In the genomic region with DNA sequence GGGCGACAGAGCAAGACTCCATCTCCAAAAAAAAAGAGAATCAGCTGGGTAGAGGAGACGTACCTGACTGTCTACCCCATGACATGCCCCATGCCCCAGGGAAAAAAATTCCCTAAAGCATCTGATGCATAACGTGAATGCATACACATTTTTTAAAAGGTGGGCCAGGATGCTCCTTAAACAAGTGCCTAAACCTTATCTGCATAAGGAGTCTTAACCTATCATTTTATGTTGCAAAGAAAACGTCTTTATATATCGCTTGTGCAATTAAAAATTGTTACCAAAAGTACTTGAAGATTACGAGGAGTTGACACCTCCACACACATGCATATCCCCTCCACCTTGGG, we compare ENCODE assay signal across 8 cellular contexts.
DNase-seq lines count a peak whose midpoint lies in the region; ATAC-seq and TF ChIP-seq lines count a peak whose summit lies in the region.
"Not testable (repeated sequence)": the region's sequence is repeated elsewhere in the genome, so short reads cannot be mapped to it uniquely, and the experiment has no call there.

No MANE protein-coding gene starts in this region.

- not testable (repeated sequence) for H3K27me3 ChIP-seq in esophagus muscularis mucosa

- peaks cover 32% of the 10 kb centered on the region for H3K4me1 Mint-ChIP-seq in activated CD4-positive, alpha-beta memory T cell treated with anti-CD3 and anti-CD28 coated beads, Interleukin-2, amount 10 ng/mL, durations not matched to agents 7 days and 5 days
- H3K4me1 Mint-ChIP-seq in activated naive CD8-positive, alpha-beta T cell (ENCODE audit: low read depth): peaks cover 31% of the 10 kb centered on the region
- H3K4me1 Mint-ChIP-seq in naive B cell: peaks cover 27 to 43% (median 40%) of the 10 kb centered on the region in 3 donors

- not testable (repeated sequence) for H3K4me3 ChIP-seq in esophagus muscularis mucosa

- intact Hi-C loops in esophagus muscularis mucosa (cut with DNase I): not testable (repeated sequence)

- H3K36me3 ChIP-seq in ES-I3 (ENCODE audit: insufficient read depth, low read length): not testable (repeated sequence)
- peaks cover 0 to 14% (median 5%) of the 10 kb centered on the region in 4 donors for H3K36me3 ChIP-seq in esophagus muscularis mucosa

- not testable (repeated sequence) for H3K9me3 Mint-ChIP-seq in activated CD4-positive, alpha-beta memory T cell treated with anti-CD3 and anti-CD28 coated beads, Interleukin-2, amount 10 ng/mL, durations not matched to agents 7 days and 5 days; activated naive CD8-positive, alpha-beta T cell (ENCODE audit: low read depth); naive B cell

- peaks cover 25% of the 10 kb centered on the region for H3K36me3 Mint-ChIP-seq in activated CD4-positive, alpha-beta memory T cell treated with anti-CD3 and anti-CD28 coated beads, Interleukin-2, amount 10 ng/mL, durations not matched to agents 7 days and 5 days (ENCODE audit: low read depth)
- not testable (repeated sequence) for H3K36me3 Mint-ChIP-seq in activated naive CD8-positive, alpha-beta T cell; naive B cell

- TF ChIP-seq EP300 in esophagus muscularis mucosa (IDR thresholded peaks at IDR 0.05): not testable (repeated sequence)

- WGBS in esophagus muscularis mucosa: 88% methylated on average over 6 of the region's 6 CpGs

- H3K27ac Mint-ChIP-seq in activated CD4-positive, alpha-beta memory T cell treated with anti-CD3 and anti-CD28 coated beads, Interleukin-2, amount 10 ng/mL, durations not matched to agents 7 days and 5 days: peak overlapping the region; percentile 55
- peak overlapping the region; percentile 77 for H3K27ac Mint-ChIP-seq in activated naive CD8-positive, alpha-beta T cell
- H3K27ac Mint-ChIP-seq in naive B cell: peak overlapping the region; percentile 49 to 98 (median 90)

- H3K4me1 ChIP-seq in ES-I3 (ENCODE audit: insufficient read depth, low read length): not testable (repeated sequence)
- peaks cover 24 to 60% (median 38%) of the 10 kb centered on the region in 4 donors for H3K4me1 ChIP-seq in esophagus muscularis mucosa

- CTCF ChIA-PET in activated CD4-positive, alpha-beta memory T cell treated with anti-CD3 and anti-CD28 coated beads, Interleukin-2, amount 10 ng/mL, durations not matched to agents 7 days and 5 days (lab: Charles Lee): not testable (repeated sequence)

- POLR2A ChIA-PET in activated CD4-positive, alpha-beta memory T cell treated with anti-CD3 and anti-CD28 coated beads, Interleukin-2, amount 10 ng/mL, durations not matched to agents 7 days and 5 days (lab: Charles Lee): not testable (repeated sequence)

- peak overlapping the region; percentile 93 to 99 (median 97) for H3K27ac ChIP-seq in esophagus muscularis mucosa (replicated peaks in 1 of 4)

- not testable (repeated sequence) for H3K27me3 Mint-ChIP-seq in activated CD4-positive, alpha-beta memory T cell treated with anti-CD3 and anti-CD28 coated beads, Interleukin-2, amount 10 ng/mL, durations not matched to agents 7 days and 5 days; activated naive CD8-positive, alpha-beta T cell; naive B cell

- not testable (repeated sequence) for TF ChIP-seq POLR2A in esophagus muscularis mucosa (IDR thresholded peaks at IDR 0.05; ENCODE audit: low read depth)

- H3K4me3 Mint-ChIP-seq in activated CD4-positive, alpha-beta memory T cell treated with anti-CD3 and anti-CD28 coated beads, Interleukin-2, amount 10 ng/mL, durations not matched to agents 7 days and 5 days: peak overlapping the region; percentile 21
- peak overlapping the region; percentile 30 for H3K4me3 Mint-ChIP-seq in activated naive CD8-positive, alpha-beta T cell
- peak overlapping the region; percentile 49 to 92 (median 86) for H3K4me3 Mint-ChIP-seq in naive B cell

- TF ChIP-seq CTCF in esophagus muscularis mucosa (IDR thresholded peaks at IDR 0.05): not testable (repeated sequence)

- H3K9me3 ChIP-seq in ES-I3 (ENCODE audit: control insufficient read depth, insufficient read depth, low read length); esophagus muscularis mucosa: not testable (repeated sequence)

- in situ Hi-C loops in ACHN (cut with HindIII; ENCODE audit: low pct_ligation_motif_present, low pct_unique_long_range_greater_than_20kb, low sequenced_read_pairs): not testable (repeated sequence)

- peak overlapping the region; percentile 21; the same call in 1 of the 2 replicates for H3K9ac ChIP-seq in ES-I3 (ENCODE audit: low read depth, low read length)

- ATAC-seq in naive B cell (ENCODE audit: low read depth in 2 of 2): not testable (repeated sequence)

- peak; percentile 46 for DNase-seq in ACHN
- peak; percentile 1 for DNase-seq in RPMI8226
- not testable (repeated sequence) for DNase-seq in activated CD4-positive, alpha-beta memory T cell treated with anti-CD3 and anti-CD28 coated beads, Interleukin-2, amount 10 ng/mL, durations not matched to agents 7 days and 5 days; esophagus muscularis mucosa (ENCODE audit: extremely low spot score); naive B cell
- DNase-seq in stimulated activated CD8-positive, alpha-beta memory T cell treated with anti-CD3 and anti-CD28 coated beads, Interleukin-4, amount 100 ng/mL, for 48 hours: peak; percentile 20

Comparison
In these comparisons a context has a peak if more than half of its experiments do, and no peak if none do; other contexts are left out.
1. H3K4me3 Mint-ChIP-seq: peak in every context shown above with its lines; median percentile 86 in naive B cell; 30 in activated naive CD8-positive, alpha-beta T cell; 21 in activated CD4-positive, alpha-beta memory T cell treated with anti-CD3 and anti-CD28 coated beads, Interleukin-2, amount 10 ng/mL, durations not matched to agents 7 days and 5 days.